ENCODE assay signal across 1 cellular context in the genomic region with DNA sequence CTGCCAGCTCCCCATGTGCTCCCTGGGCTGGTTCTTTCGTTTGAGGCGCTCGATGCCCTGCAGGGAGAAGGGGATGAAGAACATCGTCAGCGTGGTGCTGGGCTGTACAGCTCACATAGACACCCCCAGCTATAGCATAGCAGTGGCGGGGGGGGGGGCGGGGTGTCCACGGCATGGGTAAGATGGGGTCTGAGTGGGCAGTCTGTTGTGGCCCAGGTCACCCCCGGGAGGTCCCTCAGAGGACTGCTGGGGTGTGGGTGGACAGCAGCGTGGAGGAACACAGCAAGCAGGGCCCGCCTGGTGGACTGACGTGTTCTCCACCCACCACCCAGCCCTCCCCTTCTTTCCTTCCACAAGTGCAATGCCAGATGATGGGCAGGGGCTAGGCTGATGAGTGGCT.
TF ChIP-seq lines count a peak whose summit lies in the region.

No MANE protein-coding gene starts in this region.

TF ChIP-seq in HepG2, 621 proteins besides CTCF, POLR2A, EP300 and RAD21:
- peak; percentile 27 for TF ChIP-seq AGO2 (optimal IDR thresholded peaks at IDR 0.05; ENCODE audit: low read depth, low read length)
- no peak for TF ChIP-seq ZSCAN29 (CRISPR knock-in tag; conservative IDR thresholded peaks at IDR 0.05)
TF ChIP-seq in HepG2: peak in this region for 1.
